ENCODE assay signal across 2 cellular contexts in the genomic region with DNA sequence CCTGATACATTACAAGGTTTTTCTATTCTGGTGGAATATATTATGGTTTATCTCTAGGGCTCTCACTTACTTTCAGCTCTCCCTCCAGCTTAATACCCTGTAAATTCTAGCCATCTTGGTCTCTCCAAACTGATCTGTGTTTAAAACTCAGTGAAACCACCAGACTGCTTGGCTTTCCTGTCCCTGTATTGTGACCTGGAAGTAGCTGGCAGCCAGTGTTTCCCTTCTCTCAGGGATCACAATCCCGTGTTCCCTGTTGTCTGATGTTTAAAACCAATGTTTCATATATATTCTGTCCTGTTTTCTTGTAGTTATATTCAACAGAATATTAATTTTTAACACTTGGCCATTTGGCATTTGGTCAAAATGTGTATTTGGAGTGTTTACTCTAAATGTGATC.
TF ChIP-seq lines count a peak whose summit lies in the region.

No MANE protein-coding gene starts in this region.

TF ChIP-seq in IMR-90, 13 proteins besides CTCF, POLR2A, EP300 and RAD21:
- TF ChIP-seq RCOR1 (IDR thresholded peaks at IDR 0.05; ENCODE audit: insufficient replicate concordance, low read length) = no peak
- no peak for TF ChIP-seq NFE2L2 (IDR thresholded peaks at IDR 0.05; ENCODE audit: low read depth, low read length)
- no peak for TF ChIP-seq BHLHE40 (IDR thresholded peaks at IDR 0.05; ENCODE audit: low read depth, low read length)
- TF ChIP-seq, protein P1, sequence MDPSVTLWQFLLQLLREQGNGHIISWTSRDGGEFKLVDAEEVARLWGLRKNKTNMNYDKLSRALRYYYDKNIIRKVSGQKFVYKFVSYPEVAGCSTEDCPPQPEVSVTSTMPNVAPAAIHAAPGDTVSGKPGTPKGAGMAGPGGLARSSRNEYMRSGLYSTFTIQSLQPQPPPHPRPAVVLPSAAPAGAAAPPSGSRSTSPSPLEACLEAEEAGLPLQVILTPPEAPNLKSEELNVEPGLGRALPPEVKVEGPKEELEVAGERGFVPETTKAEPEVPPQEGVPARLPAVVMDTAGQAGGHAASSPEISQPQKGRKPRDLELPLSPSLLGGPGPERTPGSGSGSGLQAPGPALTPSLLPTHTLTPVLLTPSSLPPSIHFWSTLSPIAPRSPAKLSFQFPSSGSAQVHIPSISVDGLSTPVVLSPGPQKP (IDR thresholded peaks at IDR 0.05; ENCODE audit: borderline replicate concordance, low read depth, low read length) = no peak
- no peak for TF ChIP-seq FOS (IDR thresholded peaks at IDR 0.05; ENCODE audit: low read depth, low read length)
- TF ChIP-seq RFX5 (IDR thresholded peaks at IDR 0.05; ENCODE audit: low read depth, low read length) = no peak
- TF ChIP-seq, protein P2, sequence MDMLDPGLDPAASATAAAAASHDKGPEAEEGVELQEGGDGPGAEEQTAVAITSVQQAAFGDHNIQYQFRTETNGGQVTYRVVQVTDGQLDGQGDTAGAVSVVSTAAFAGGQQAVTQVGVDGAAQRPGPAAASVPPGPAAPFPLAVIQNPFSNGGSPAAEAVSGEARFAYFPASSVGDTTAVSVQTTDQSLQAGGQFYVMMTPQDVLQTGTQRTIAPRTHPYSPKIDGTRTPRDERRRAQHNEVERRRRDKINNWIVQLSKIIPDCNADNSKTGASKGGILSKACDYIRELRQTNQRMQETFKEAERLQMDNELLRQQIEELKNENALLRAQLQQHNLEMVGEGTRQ (IDR thresholded peaks at IDR 0.05; ENCODE audit: low read depth, low read length) = no peak
- TF ChIP-seq MAFK (IDR thresholded peaks at IDR 0.05; ENCODE audit: low read depth, low read length) = no peak
- TF ChIP-seq MAZ (IDR thresholded peaks at IDR 0.05; ENCODE audit: borderline replicate concordance, low read depth, low read length) = no peak
- TF ChIP-seq MXI1 (IDR thresholded peaks at IDR 0.05; ENCODE audit: borderline replicate concordance, low read depth, low read length) = no peak
- TF ChIP-seq CHD1 (IDR thresholded peaks at IDR 0.05; ENCODE audit: low read depth, low read length) = no peak
- no peak for TF ChIP-seq CEBPB (IDR thresholded peaks at IDR 0.05; ENCODE audit: low read depth, low read length)
- no peak for TF ChIP-seq SMC3 (IDR thresholded peaks at IDR 0.05; ENCODE audit: low read depth, low read length)

TF ChIP-seq in GM12878, 131 proteins besides CTCF, POLR2A, EP300 and RAD21:
- TF ChIP-seq EZH2 (IDR thresholded peaks at IDR 0.05; ENCODE audit: borderline replicate concordance, control insufficient read depth, low read depth, low read length) (no peak), ETV6 (conservative IDR thresholded peaks at IDR 0.05 in 1 of 2, IDR thresholded peaks at IDR 0.05 in 1 of 2; ENCODE audit: borderline replicate concordance in 1 of 2, low read depth in 1 of 2) (no peak), MEF2B (IDR thresholded peaks at IDR 0.05; ENCODE audit: partially characterized antibody, poor library complexity, severe bottlenecking) (no peak), GATAD2B (conservative IDR thresholded peaks at IDR 0.05; ENCODE audit: low read depth) (no peak), GABPA (IDR thresholded peaks at IDR 0.05; ENCODE audit: low read depth) (no peak), MXI1 (IDR thresholded peaks at IDR 0.05; ENCODE audit: low read depth, low read length) (no peak), CHD2 (IDR thresholded peaks at IDR 0.05; ENCODE audit: borderline replicate concordance, low read depth, low read length) (no peak), POLR2AphosphoS5 (IDR thresholded peaks at IDR 0.05; ENCODE audit: low read length) (no peak), BMI1 (IDR thresholded peaks at IDR 0.05; ENCODE audit: borderline replicate concordance) (no peak), HDAC6 (IDR thresholded peaks at IDR 0.05; ENCODE audit: unreplicated experiment) (no peak), SMARCA5 (IDR thresholded peaks at IDR 0.05) (no peak), HCFC1 (IDR thresholded peaks at IDR 0.05; ENCODE audit: low read length) (no peak), SMAD1 (IDR thresholded peaks at IDR 0.05; ENCODE audit: low read depth, partially characterized antibody) (no peak), NR2F1 (conservative IDR thresholded peaks at IDR 0.05) (no peak), EGR1 (IDR thresholded peaks at IDR 0.05; ENCODE audit: borderline replicate concordance in 1 of 2, low read depth in 2 of 2, low read length in 2 of 2) (no peak), RFX5 (IDR thresholded peaks at IDR 0.05; ENCODE audit: low read depth, low read length) (no peak), STAT1 (conservative IDR thresholded peaks at IDR 0.05) (no peak)
- TF ChIP-seq, protein P3, sequence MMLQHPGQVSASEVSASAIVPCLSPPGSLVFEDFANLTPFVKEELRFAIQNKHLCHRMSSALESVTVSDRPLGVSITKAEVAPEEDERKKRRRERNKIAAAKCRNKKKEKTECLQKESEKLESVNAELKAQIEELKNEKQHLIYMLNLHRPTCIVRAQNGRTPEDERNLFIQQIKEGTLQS (IDR thresholded peaks at IDR 0.05; ENCODE audit: borderline replicate concordance, extremely low read depth, low read depth, low read length) = no peak
- TF ChIP-seq, protein P4, sequence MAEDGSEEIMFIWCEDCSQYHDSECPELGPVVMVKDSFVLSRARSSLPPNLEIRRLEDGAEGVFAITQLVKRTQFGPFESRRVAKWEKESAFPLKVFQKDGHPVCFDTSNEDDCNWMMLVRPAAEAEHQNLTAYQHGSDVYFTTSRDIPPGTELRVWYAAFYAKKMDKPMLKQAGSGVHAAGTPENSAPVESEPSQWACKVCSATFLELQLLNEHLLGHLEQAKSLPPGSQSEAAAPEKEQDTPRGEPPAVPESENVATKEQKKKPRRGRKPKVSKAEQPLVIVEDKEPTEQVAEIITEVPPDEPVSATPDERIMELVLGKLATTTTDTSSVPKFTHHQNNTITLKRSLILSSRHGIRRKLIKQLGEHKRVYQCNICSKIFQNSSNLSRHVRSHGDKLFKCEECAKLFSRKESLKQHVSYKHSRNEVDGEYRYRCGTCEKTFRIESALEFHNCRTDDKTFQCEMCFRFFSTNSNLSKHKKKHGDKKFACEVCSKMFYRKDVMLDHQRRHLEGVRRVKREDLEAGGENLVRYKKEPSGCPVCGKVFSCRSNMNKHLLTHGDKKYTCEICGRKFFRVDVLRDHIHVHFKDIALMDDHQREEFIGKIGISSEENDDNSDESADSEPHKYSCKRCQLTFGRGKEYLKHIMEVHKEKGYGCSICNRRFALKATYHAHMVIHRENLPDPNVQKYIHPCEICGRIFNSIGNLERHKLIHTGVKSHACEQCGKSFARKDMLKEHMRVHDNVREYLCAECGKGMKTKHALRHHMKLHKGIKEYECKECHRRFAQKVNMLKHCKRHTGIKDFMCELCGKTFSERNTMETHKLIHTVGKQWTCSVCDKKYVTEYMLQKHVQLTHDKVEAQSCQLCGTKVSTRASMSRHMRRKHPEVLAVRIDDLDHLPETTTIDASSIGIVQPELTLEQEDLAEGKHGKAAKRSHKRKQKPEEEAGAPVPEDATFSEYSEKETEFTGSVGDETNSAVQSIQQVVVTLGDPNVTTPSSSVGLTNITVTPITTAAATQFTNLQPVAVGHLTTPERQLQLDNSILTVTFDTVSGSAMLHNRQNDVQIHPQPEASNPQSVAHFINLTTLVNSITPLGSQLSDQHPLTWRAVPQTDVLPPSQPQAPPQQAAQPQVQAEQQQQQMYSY (CRISPR knock-in tag; IDR thresholded peaks at IDR 0.05) = no peak
TF ChIP-seq in GM12878: peak in this region for 0.
